Comparison of ENCODE assay signal across 1 cellular context in the genomic region with DNA sequence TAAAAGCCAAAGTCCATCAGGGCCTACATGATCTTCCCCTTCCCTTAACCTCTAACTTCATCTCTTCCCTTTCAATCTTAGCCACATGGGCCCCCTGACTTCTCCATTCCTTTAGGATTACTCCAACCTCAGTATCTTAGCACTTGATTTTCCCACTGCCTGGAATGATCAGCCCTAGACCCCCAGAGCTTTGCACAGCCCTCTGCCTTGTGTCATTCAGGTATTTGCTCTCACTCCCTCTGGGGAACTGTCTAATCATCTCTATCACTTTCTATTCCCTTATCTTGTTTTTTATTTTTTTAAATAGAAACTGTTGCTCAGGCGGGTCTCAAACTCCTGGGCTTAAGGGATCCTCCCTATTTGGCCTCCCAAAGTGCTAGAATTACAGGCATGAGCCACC.
TF ChIP-seq lines count a peak whose summit lies in the region.

No MANE protein-coding gene starts in this region.

TF ChIP-seq in HCT116, 20 proteins besides CTCF, POLR2A, EP300 and RAD21 (continued from another document):
- TF ChIP-seq, protein P1, sequence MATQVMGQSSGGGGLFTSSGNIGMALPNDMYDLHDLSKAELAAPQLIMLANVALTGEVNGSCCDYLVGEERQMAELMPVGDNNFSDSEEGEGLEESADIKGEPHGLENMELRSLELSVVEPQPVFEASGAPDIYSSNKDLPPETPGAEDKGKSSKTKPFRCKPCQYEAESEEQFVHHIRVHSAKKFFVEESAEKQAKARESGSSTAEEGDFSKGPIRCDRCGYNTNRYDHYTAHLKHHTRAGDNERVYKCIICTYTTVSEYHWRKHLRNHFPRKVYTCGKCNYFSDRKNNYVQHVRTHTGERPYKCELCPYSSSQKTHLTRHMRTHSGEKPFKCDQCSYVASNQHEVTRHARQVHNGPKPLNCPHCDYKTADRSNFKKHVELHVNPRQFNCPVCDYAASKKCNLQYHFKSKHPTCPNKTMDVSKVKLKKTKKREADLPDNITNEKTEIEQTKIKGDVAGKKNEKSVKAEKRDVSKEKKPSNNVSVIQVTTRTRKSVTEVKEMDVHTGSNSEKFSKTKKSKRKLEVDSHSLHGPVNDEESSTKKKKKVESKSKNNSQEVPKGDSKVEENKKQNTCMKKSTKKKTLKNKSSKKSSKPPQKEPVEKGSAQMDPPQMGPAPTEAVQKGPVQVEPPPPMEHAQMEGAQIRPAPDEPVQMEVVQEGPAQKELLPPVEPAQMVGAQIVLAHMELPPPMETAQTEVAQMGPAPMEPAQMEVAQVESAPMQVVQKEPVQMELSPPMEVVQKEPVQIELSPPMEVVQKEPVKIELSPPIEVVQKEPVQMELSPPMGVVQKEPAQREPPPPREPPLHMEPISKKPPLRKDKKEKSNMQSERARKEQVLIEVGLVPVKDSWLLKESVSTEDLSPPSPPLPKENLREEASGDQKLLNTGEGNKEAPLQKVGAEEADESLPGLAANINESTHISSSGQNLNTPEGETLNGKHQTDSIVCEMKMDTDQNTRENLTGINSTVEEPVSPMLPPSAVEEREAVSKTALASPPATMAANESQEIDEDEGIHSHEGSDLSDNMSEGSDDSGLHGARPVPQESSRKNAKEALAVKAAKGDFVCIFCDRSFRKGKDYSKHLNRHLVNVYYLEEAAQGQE (IDR thresholded peaks at IDR 0.05; ENCODE audit: low read depth), result no peak
